8 cellular contexts compared by ENCODE assay signal in genomic region chr20:45972500-45973183, GRCh38. TPM values are rescaled to one million over a fixed set of nuclear protein-coding genes. Genes with fewer than 3 reads are reported as not detected.
A peak's percentile ranks its signal among the peaks of the same experiment; 100 is the strongest.
DNase-seq lines count a peak whose midpoint lies in the region; ATAC-seq and TF ChIP-seq lines count a peak whose summit lies in the region.

No MANE protein-coding gene starts in this region.

- TF ChIP-seq POLR2A in GM10847 (IDR thresholded peaks at IDR 0.05; ENCODE audit: extremely low read depth, insufficient read length) (peak; percentile 32), adrenal gland (IDR thresholded peaks at IDR 0.05) (no peak), thyroid gland (IDR thresholded peaks at IDR 0.05) (no peak)

- H3K27ac ChIP-seq in adrenal gland, result peak overlapping the region in 4 of 5 donors; percentile 99 to 100 (median 99)
- H3K27ac ChIP-seq in thyroid gland, result peak overlapping the region; percentile 100

- DNase-seq in adrenal gland (peak in 5 of 7 donors; percentile 22 to 94 (median 52)), kidney epithelial cell (ENCODE audit: low read depth) (peak; percentile 66), thyroid gland (no peak), NCI-H1694 (lab: John Stamatoyannopoulos, UW) (no peak)
- DNase-seq in effector CD4-positive, alpha-beta T cell, result no peak

- no peaks in the 10 kb centered on the region for H3K27me3 ChIP-seq in Loucy (ENCODE audit: insufficient read depth, low read length, poor library complexity, severe bottlenecking)
- H3K27me3 ChIP-seq in adrenal gland, result no peaks in the 10 kb centered on the region
- H3K27me3 ChIP-seq in kidney epithelial cell (ENCODE audit: control insufficient read depth, insufficient read depth, low read length), result no peaks in the 10 kb centered on the region
- H3K27me3 ChIP-seq in thyroid gland, result no peaks in the 10 kb centered on the region

- no peaks in the 10 kb centered on the region for H4K20me1 ChIP-seq in Loucy (ENCODE audit: insufficient read depth, low read length, poor library complexity, severe bottlenecking)

- H3K9me2 ChIP-seq in Loucy (replicated peaks; ENCODE audit: low read depth, low read length), result no peaks in the 10 kb centered on the region

- TF ChIP-seq CTCF in Loucy (conservative IDR thresholded peaks at IDR 0.05; ENCODE audit: low read length), result no peak
- no peak for TF ChIP-seq CTCF in adrenal gland (IDR thresholded peaks at IDR 0.05)
- TF ChIP-seq CTCF in kidney epithelial cell (IDR thresholded peaks at IDR 0.05; ENCODE audit: insufficient read depth, low read length, poor library complexity, severe bottlenecking), result no peak
- no peak for TF ChIP-seq CTCF in thyroid gland (IDR thresholded peaks at IDR 0.05)

- H3K4me1 ChIP-seq in Loucy (ENCODE audit: insufficient read depth, low read length, poor library complexity, severe bottlenecking) (peaks cover 26% of the 10 kb centered on the region), adrenal gland (replicated peaks in 1 of 2) (peaks cover 15 to 22% of the 10 kb centered on the region in 2 donors), thyroid gland (peaks cover 5 to 7% of the 10 kb centered on the region in 2 donors)

- ATAC-seq in GM21367 (IDR thresholded peaks at IDR 0.05; ENCODE audit: unreplicated experiment), result no peak

- peak overlapping the region; percentile 92 for H3K9ac ChIP-seq in Loucy (ENCODE audit: low read depth, low read length, poor library complexity, severe bottlenecking)

- peak overlapping the region; percentile 89 for H3K4me2 ChIP-seq in Loucy (ENCODE audit: low read depth, low read length, poor library complexity, severe bottlenecking)

- H3K9me3 ChIP-seq in Loucy (ENCODE audit: insufficient read depth, low read depth, low read length) (no peaks in the 10 kb centered on the region), adrenal gland (replicated peaks in 1 of 3) (no peaks in the 10 kb centered on the region), thyroid gland (no peaks in the 10 kb centered on the region)

- 44 to 70% (median 52%) methylated on average over 18 to 29 of the region's 29 CpGs for WGBS in adrenal gland, 4 donors
- WGBS in thyroid gland, 2 donors, result 42 to 50% methylated on average over 24 to 29 of the region's 29 CpGs

- peaks cover 9% of the 10 kb centered on the region; the same call in 1 of the 2 replicates for H3K36me3 ChIP-seq in Loucy (ENCODE audit: insufficient read depth, low read length)
- H3K36me3 ChIP-seq in adrenal gland (replicated peaks in 1 of 2), result peaks cover 0 to 19% of the 10 kb centered on the region in 2 donors
- H3K36me3 ChIP-seq in kidney epithelial cell (ENCODE audit: control insufficient read depth, insufficient read depth, low read length), result no peaks in the 10 kb centered on the region
- peaks cover 4 to 14% of the 10 kb centered on the region in 2 donors for H3K36me3 ChIP-seq in thyroid gland

- peaks cover 32% of the 10 kb centered on the region for H3K79me2 ChIP-seq in Loucy (ENCODE audit: insufficient read depth, low read length)

- H2AFZ ChIP-seq in Loucy (ENCODE audit: low read length), result peak overlapping the region; percentile 97

- H3F3A ChIP-seq in Loucy (ENCODE audit: low read depth), result no peaks in the 10 kb centered on the region

- intact Hi-C loops in adrenal gland (cut with DNase I) (no loop called here), thyroid gland (cut with DNase I) (no loop called here)

- H3K4me3 ChIP-seq in Loucy (ENCODE audit: low read length, poor library complexity, severe bottlenecking) (peak overlapping the region; percentile 89), adrenal gland (peak overlapping the region in 1 of 4 donors; percentile 80), kidney epithelial cell (ENCODE audit: low read depth, low read length) (peak overlapping the region; percentile 37), thyroid gland (replicated peaks in 1 of 3) (peak overlapping the region in 1 of 3 donors; percentile 91)

RNA-seq across cellular contexts. Expression of gene ZNF335, which starts 0.6 kb away (rescaled TPM):
- total RNA-seq in adrenal gland (10 to 100 TPM; 11.1 to 29.9 (median 17.7) TPM), kidney epithelial cell (20.3 and 26.7 TPM in 2 replicates), thyroid gland (10 to 100 TPM; 18.1 to 31.6 (median 25.6) TPM)
- 10 to 100 TPM in 2 of 3 donors, 1 to 10 TPM in 1; 5.4 to 45.1 (median 29.5) TPM for polyA plus RNA-seq in adrenal gland

RNA-seq across cellular contexts. Expression of gene MMP9, which starts 36.1 kb away (rescaled TPM):
- total RNA-seq in adrenal gland (under 1 TPM in 7 of 8 donors, not detected in 1; 0.18 to 0.97 (median 0.37) TPM), kidney epithelial cell (33.8 and 39.5 TPM in 2 replicates), thyroid gland (1 to 10 TPM in 2 of 4 donors, under 1 TPM in 2; 0.33 to 1.4 (median 1.1) TPM)
- 1 to 10 TPM in 1 of 3 donors, under 1 TPM in 2; 0.07 to 1.2 (median 0.51) TPM for polyA plus RNA-seq in adrenal gland

RNA-seq across cellular contexts. Expression of gene PCIF1, which starts 38.2 kb away (rescaled TPM):
- total RNA-seq in adrenal gland (10 to 100 TPM; 25.5 to 47.1 (median 40.6) TPM), kidney epithelial cell (22.4 and 29.2 TPM in 2 replicates), thyroid gland (10 to 100 TPM; 28.1 to 63.6 (median 49.1) TPM)
- 10 to 100 TPM; 20.6 to 36.4 (median 35.9) TPM for polyA plus RNA-seq in adrenal gland

RNA-seq across cellular contexts. Expression of gene SLC12A5, which starts 56.4 kb away (rescaled TPM):
- 10 to 100 TPM in 5 of 8 donors, 1 to 10 TPM in 2, under 1 TPM in 1; 0.30 to 24.5 (median 14.5) TPM for total RNA-seq in adrenal gland
- polyA plus RNA-seq in adrenal gland, result 100 to 1,000 TPM in 2 of 3 donors, 10 to 100 TPM in 1; 15.0 to 121 (median 120) TPM
- total RNA-seq in kidney epithelial cell, result 1.3 TPM in 1 of 2 replicates, not detected in the other
- 1 to 10 TPM in 1 of 4 donors, not detected in 3; 1.6 TPM for total RNA-seq in thyroid gland

Comparison
In these comparisons a context has a peak if more than half of its experiments do, and no peak if none do; other contexts are left out.
1. DNase-seq: peak in adrenal gland (5 of 7) and kidney epithelial cell (single experiment); none in thyroid gland (0 of 2), NCI-H1694 (single experiment) and effector CD4-positive, alpha-beta T cell (single experiment).
2. RNA of gene MMP9, which starts 36.1 kb away (total RNA-seq): 33.8 to 39.5 TPM in kidney epithelial cell; 0.33 to 1.4 TPM in thyroid gland and 0.18 to 0.97 TPM in adrenal gland; every median in the first group is over 10 times any median in the second.